In the genomic region with DNA sequence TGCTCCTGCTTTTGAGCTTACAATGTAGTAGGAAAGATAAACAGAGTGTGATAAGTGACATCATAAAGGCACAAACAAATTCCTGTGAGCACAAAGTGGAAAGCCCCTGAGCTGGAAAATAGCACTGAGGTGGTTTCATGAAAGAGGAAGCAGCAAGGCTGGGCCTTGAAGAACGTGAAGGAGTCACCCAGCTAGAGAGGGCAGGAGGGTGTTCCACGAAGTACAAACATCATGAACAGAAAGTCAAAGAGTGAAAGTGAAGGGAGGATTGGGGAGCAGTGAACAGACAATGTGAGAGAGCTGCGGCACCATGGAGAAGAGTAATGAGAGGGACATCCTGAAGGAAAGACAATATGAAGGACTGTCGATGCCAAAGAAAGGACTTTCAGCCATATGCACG, we compare ENCODE assay signal across 8 cellular contexts.
A peak's percentile ranks its signal among the peaks of the same experiment; 100 is the strongest.
DNase-seq lines count a peak whose midpoint lies in the region; ATAC-seq lines count a peak whose summit lies in the region.

No MANE protein-coding gene starts in this region.

- H3K36me3 Mint-ChIP-seq in activated naive CD4-positive, alpha-beta T cell treated with anti-CD3 and anti-CD28 coated beads, Interleukin-2, amount 50 U/mL, for 72 hours = peaks cover 0 to 5% of the 10 kb centered on the region in 2 donors

- H3K9me3 Mint-ChIP-seq in activated naive CD4-positive, alpha-beta T cell treated with anti-CD3 and anti-CD28 coated beads, Interleukin-2, amount 50 U/mL, for 72 hours = peaks cover 0 to 4% of the 10 kb centered on the region in 2 donors

- peak; percentile 59 for ATAC-seq in GM21360 (IDR thresholded peaks at IDR 0.05; ENCODE audit: unreplicated experiment)
- ATAC-seq in activated naive CD4-positive, alpha-beta T cell treated with anti-CD3 and anti-CD28 coated beads, Interleukin-2, amount 50 U/mL, for 72 hours = peak; percentile 60 to 66
- ATAC-seq in GM21367 (IDR thresholded peaks at IDR 0.05; ENCODE audit: unreplicated experiment) = no peak

- DNase-seq in NAMALWA (ENCODE audit: low spot score) (peak; percentile 91), nucleus accumbens (lab: John Stamatoyannopoulos, UW) (no peak), NCI-H2227 treated with DMSO at 0.1 percent for 48 hours (lab: John Stamatoyannopoulos, UW) (no peak), cerebellum (ENCODE audit: low spot score) (no peak)
- DNase-seq in activated naive CD4-positive, alpha-beta T cell treated with anti-CD3 and anti-CD28 coated beads, Interleukin-2, amount 50 U/mL, for 72 hours (ENCODE audit: low spot score in 2 of 2) = peak in 1 of 2 donors; percentile 31
- peak in 2 of 3 experiments; percentile 36 to 38 for DNase-seq in stimulated activated CD4-positive, alpha-beta T cell treated with anti-CD3 and anti-CD28 coated beads, TNF-alpha, amount 100 ng/mL, for 4 hours (ENCODE audit: low read depth in 3 of 3)

- H3K27ac Mint-ChIP-seq in activated naive CD4-positive, alpha-beta T cell treated with anti-CD3 and anti-CD28 coated beads, Interleukin-2, amount 50 U/mL, for 72 hours = no peak overlapping the region

Comparison
In these comparisons a context has a peak if more than half of its experiments do, and no peak if none do; other contexts are left out.
1. DNase-seq: peak in NAMALWA (single experiment) and stimulated activated CD4-positive, alpha-beta T cell treated with anti-CD3 and anti-CD28 coated beads, TNF-alpha, amount 100 ng/mL, for 4 hours (2 of 3); none in nucleus accumbens (0 of 56), NCI-H2227 treated with DMSO at 0.1 percent for 48 hours (single experiment) and cerebellum (single experiment).